1 cellular context compared by ENCODE assay signal in the genomic region with DNA sequence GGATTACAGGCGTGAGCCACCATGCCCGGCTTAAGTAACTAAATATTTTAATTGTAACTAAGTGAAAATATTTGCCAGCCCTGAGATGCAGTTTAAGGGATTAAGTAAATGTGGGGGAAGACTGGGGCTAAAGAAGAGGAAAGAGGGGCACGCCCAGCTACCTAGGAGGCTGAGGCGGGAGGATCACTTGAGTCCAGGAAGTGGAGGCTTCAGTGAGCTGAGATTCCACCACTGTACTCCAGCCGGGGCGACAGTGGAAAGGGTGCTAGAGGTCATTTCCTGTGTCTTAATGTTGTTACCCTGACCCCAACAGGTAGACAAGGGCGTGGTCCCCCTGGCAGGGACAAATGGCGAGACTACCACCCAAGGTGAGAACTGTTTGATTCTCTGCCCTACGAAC.
TF ChIP-seq lines count a peak whose summit lies in the region.

No MANE protein-coding gene starts in this region.

TF ChIP-seq in WTC11, 78 proteins besides CTCF, POLR2A, EP300 and RAD21 (continued from another document):
- TF ChIP-seq IRF1 (CRISPR knock-in tag; IDR thresholded peaks at IDR 0.05) (no peak), SMAD3 (CRISPR knock-in tag; IDR thresholded peaks at IDR 0.05; ENCODE audit: borderline replicate concordance) (no peak), TP53 (CRISPR knock-in tag; IDR thresholded peaks at IDR 0.05) (no peak)
- TF ChIP-seq, protein P1, sequence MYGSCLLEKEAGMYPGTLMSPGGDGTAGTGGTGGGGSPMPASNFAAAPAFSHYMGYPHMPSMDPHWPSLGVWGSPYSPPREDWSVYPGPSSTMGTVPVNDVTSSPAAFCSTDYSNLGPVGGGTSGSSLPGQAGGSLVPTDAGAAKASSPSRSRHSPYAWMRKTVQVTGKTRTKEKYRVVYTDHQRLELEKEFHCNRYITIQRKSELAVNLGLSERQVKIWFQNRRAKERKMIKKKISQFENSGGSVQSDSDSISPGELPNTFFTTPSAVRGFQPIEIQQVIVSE (CRISPR knock-in tag; IDR thresholded peaks at IDR 0.05; ENCODE audit: borderline replicate concordance): no peak
